Comparison of ENCODE assay signal across 19 cellular contexts in genomic region chr3:30007668-30008067, GRCh38.
A peak's percentile ranks its signal among the peaks of the same experiment; 100 is the strongest.
DNase-seq lines count a peak whose midpoint lies in the region; ATAC-seq and TF ChIP-seq lines count a peak whose summit lies in the region.
"Had no signal": no experiment of that assay in that cellular context is flagged by ENCODE, and none has a peak within 500 bp of the region (broad histone marks: within the 10 kb centered on the region; RNA-seq: fewer than 3 reads in every experiment).

No MANE protein-coding gene starts in this region.

- no peaks in the 10 kb centered on the region for H3K4me1 Mint-ChIP-seq in MCF 10A (ENCODE audit: insufficient read depth, unreplicated experiment)
- peaks cover 3% of the 10 kb centered on the region for H3K4me1 Mint-ChIP-seq in activated naive CD4-positive, alpha-beta T cell treated with anti-CD3 and anti-CD28 coated beads for 36 hours (ENCODE audit: low read depth)
- H3K4me1 Mint-ChIP-seq: activated T-helper 17 cell treated with anti-CD3 and anti-CD28 coated beads, Interleukin-2, amount 50 U/mL, for 72 hours had no signal

- no peaks in the 10 kb centered on the region for H3K9me3 ChIP-seq in breast epithelium
- H3K9me3 ChIP-seq: adrenal gland, neutrophil, stomach, upper lobe of right lung had no signal

- no peaks in the 10 kb centered on the region for H3K27me3 Mint-ChIP-seq in MCF 10A (ENCODE audit: insufficient read depth, unreplicated experiment)
- no peaks in the 10 kb centered on the region for H3K27me3 Mint-ChIP-seq in activated naive CD4-positive, alpha-beta T cell treated with anti-CD3 and anti-CD28 coated beads for 36 hours (ENCODE audit: low read depth)

- TF ChIP-seq POLR2A in breast epithelium (IDR thresholded peaks at IDR 0.05): no peak

- ATAC-seq in HG03460 (IDR thresholded peaks at IDR 0.05; ENCODE audit: unreplicated experiment): no peak
- ATAC-seq: activated T-helper 17 cell treated with anti-CD3 and anti-CD28 coated beads, Interleukin-2, amount 50 U/mL, for 72 hours; HepG2; right cardiac atrium; upper lobe of right lung had no signal

- H3K4me1 ChIP-seq in breast epithelium: no peaks in the 10 kb centered on the region
- H3K4me1 ChIP-seq: stomach, upper lobe of right lung had no signal

- POLR2A ChIA-PET in MCF 10A (lab: Yijun Ruan, JAX): no interaction called here

- H3K36me3 Mint-ChIP-seq in MCF 10A (ENCODE audit: insufficient read depth, unreplicated experiment): peaks cover 12% of the 10 kb centered on the region
- no peaks in the 10 kb centered on the region for H3K36me3 Mint-ChIP-seq in activated naive CD4-positive, alpha-beta T cell treated with anti-CD3 and anti-CD28 coated beads for 36 hours (ENCODE audit: low read depth)

- no peak for TF ChIP-seq CTCF in MCF 10A (IDR thresholded peaks at IDR 0.05; ENCODE audit: unreplicated experiment)
- no peak for TF ChIP-seq CTCF in breast epithelium (IDR thresholded peaks at IDR 0.05)
- TF ChIP-seq CTCF in epithelial cell of esophagus (IDR thresholded peaks at IDR 0.05; ENCODE audit: insufficient read depth, low read depth, low read length, missing control alignments): no peak

- intact Hi-C loops in MCF 10A (cut with micrococcal nuclease): no loop called here
- intact Hi-C loops in breast epithelium (cut with DNase I; ENCODE audit: low total_unique reads): no loop called here
- intact Hi-C loops in activated naive CD4-positive, alpha-beta T cell treated with anti-CD3 and anti-CD28 coated beads for 36 hours (cut with micrococcal nuclease): no loop called here

- no TSS peak for BruUV-seq in MCF 10A (replicated peaks; lab: Mats Ljungman, UMichigan)

- H3K36me3 ChIP-seq in breast epithelium: no peaks in the 10 kb centered on the region
- H3K36me3 ChIP-seq: adrenal gland, neutrophil, stomach, upper lobe of right lung had no signal

- H3K27ac ChIP-seq in breast epithelium: no peak overlapping the region
- H3K27ac ChIP-seq: adrenal gland, neutrophil, stomach, upper lobe of right lung, VCaP had no signal

- no peaks in the 10 kb centered on the region for H3K9me3 Mint-ChIP-seq in MCF 10A (ENCODE audit: unreplicated experiment)
- H3K9me3 Mint-ChIP-seq in activated naive CD4-positive, alpha-beta T cell treated with anti-CD3 and anti-CD28 coated beads for 36 hours: no peaks in the 10 kb centered on the region
- H3K9me3 Mint-ChIP-seq: activated T-helper 17 cell treated with anti-CD3 and anti-CD28 coated beads, Interleukin-2, amount 50 U/mL, for 72 hours had no signal

- CTCF ChIA-PET in MCF 10A (lab: Yijun Ruan, JAX): interaction anchor here (0.7 kb wide), 1 partner anchor 1513 kb away, joined by 3 read pairs; no protein-coding TSS in a partner anchor
- CTCF ChIA-PET in activated naive CD4-positive, alpha-beta T cell treated with anti-CD3 and anti-CD28 coated beads for 36 hours (lab: Charles Lee): no interaction called here

- no peak overlapping the region for H3K27ac Mint-ChIP-seq in MCF 10A (ENCODE audit: low read depth, unreplicated experiment)
- no peak overlapping the region for H3K27ac Mint-ChIP-seq in activated naive CD4-positive, alpha-beta T cell treated with anti-CD3 and anti-CD28 coated beads for 36 hours
- H3K27ac Mint-ChIP-seq: activated T-helper 17 cell treated with anti-CD3 and anti-CD28 coated beads, Interleukin-2, amount 50 U/mL, for 72 hours had no signal

- H3K27me3 ChIP-seq in breast epithelium: no peaks in the 10 kb centered on the region
- H3K27me3 ChIP-seq: adrenal gland, neutrophil, stomach, upper lobe of right lung had no signal

- H3K4me3 ChIP-seq in breast epithelium (no peak overlapping the region), epithelial cell of esophagus (ENCODE audit: low read length) (no peak overlapping the region)
- H3K4me3 ChIP-seq: adrenal gland, stomach, upper lobe of right lung had no signal

- H3K4me3 Mint-ChIP-seq in MCF 10A (ENCODE audit: unreplicated experiment): no peak overlapping the region
- H3K4me3 Mint-ChIP-seq in activated naive CD4-positive, alpha-beta T cell treated with anti-CD3 and anti-CD28 coated beads for 36 hours: no peak overlapping the region
- H3K4me3 Mint-ChIP-seq: activated T-helper 17 cell treated with anti-CD3 and anti-CD28 coated beads, Interleukin-2, amount 50 U/mL, for 72 hours had no signal

- peak; percentile 8 for DNase-seq in MCF 10A (ENCODE audit: unreplicated experiment)
- no peak for DNase-seq in breast epithelium (ENCODE audit: low spot score in 2 of 2)
- peak; percentile 47 to 80 for DNase-seq in NOMO-1 (lab: John Stamatoyannopoulos, UW; ENCODE audit: unreplicated experiment in 2 of 2)
- peak; percentile 20 for DNase-seq in epithelial cell of esophagus (ENCODE audit: low read depth)
- no peak for DNase-seq in glomerular visceral epithelial cell (ENCODE audit: extremely low spot score)
- DNase-seq in AG08396 (ENCODE audit: low spot score): no peak
- no peak for DNase-seq in activated naive CD4-positive, alpha-beta T cell treated with anti-CD3 and anti-CD28 coated beads for 36 hours
- DNase-seq: adrenal gland; effector memory CD4-positive, alpha-beta T cell; NCI-H1092; NCI-H526; right cardiac atrium; stomach; upper lobe of right lung had no signal

Comparison
In these comparisons a context has a peak if more than half of its experiments do, and no peak if none do; other contexts are left out.
1. DNase-seq: peak in MCF 10A (single experiment), NOMO-1 (2 of 2) and epithelial cell of esophagus (single experiment); none in breast epithelium (0 of 2), glomerular visceral epithelial cell (single experiment), AG08396 (single experiment) and activated naive CD4-positive, alpha-beta T cell treated with anti-CD3 and anti-CD28 coated beads for 36 hours (single experiment).